ENCODE assay signal across 8 cellular contexts in genomic region chr22:20079745-20080444, GRCh38. TPM values are rescaled to one million over a fixed set of nuclear protein-coding genes. Genes with fewer than 3 reads are reported as not detected.
A peak's percentile ranks its signal among the peaks of the same experiment; 100 is the strongest.
DNase-seq lines count a peak whose midpoint lies in the region; ATAC-seq and TF ChIP-seq lines count a peak whose summit lies in the region.

DGCR8 (plus strand) TSS chr22:20080241; CDS start chr22:20085964, 5,723 bp downstream.

- H3F3A ChIP-seq in SK-N-SH (replicated peaks; ENCODE audit: insufficient read depth) = peaks cover 9% of the 10 kb centered on the region

- H3K36me3 Mint-ChIP-seq in activated naive CD4-positive, alpha-beta T cell treated with anti-CD3 and anti-CD28 coated beads, Interleukin-2, amount 50 U/mL, for 72 hours = peaks cover 10 to 13% of the 10 kb centered on the region in 2 donors

- no peak for TF ChIP-seq RAD21 in SK-N-SH (IDR thresholded peaks at IDR 0.05; ENCODE audit: low read length)

- H3K36me3 ChIP-seq in SK-N-SH (replicated peaks in 1 of 2; ENCODE audit: control insufficient read depth in 1 of 2, insufficient read depth in 2 of 2, low read length in 1 of 2) = peaks cover 0 to 8% of the 10 kb centered on the region in 2 experiments
- H3K36me3 ChIP-seq in thoracic aorta = no peaks in the 10 kb centered on the region

- H3K4me1 ChIP-seq in SK-N-SH (ENCODE audit: control insufficient read depth in 1 of 2, insufficient read depth in 2 of 2, low read depth in 1 of 2, low read length in 1 of 2) (peaks cover 7 to 23% of the 10 kb centered on the region in 2 experiments; a peak in 1 of 4 replicates), thoracic aorta (ENCODE audit: control insufficient read depth in 1 of 2, low read depth in 2 of 2) (peaks cover 24 to 41% of the 10 kb centered on the region in 2 donors)

- CTCF ChIA-PET in SK-N-SH (lab: Yijun Ruan, JAX) = no interaction called here

- no peaks in the 10 kb centered on the region for H3K9me2 ChIP-seq in SK-N-SH

- H2AFZ ChIP-seq in SK-N-SH (ENCODE audit: low read depth) = peak within 1 kb of the TSS; percentile 95

- no peaks in the 10 kb centered on the region for H3K9me3 ChIP-seq in SK-N-SH
- H3K9me3 ChIP-seq in thoracic aorta = no peaks in the 10 kb centered on the region

- H3K79me2 ChIP-seq in SK-N-SH (ENCODE audit: insufficient read depth) = peaks cover 46% of the 10 kb centered on the region

- H3K27ac ChIP-seq in SK-N-SH (ENCODE audit: low read depth in 2 of 2, low read length in 1 of 2) (peak within 1 kb of the TSS; percentile 79 to 81), thoracic aorta (peak within 1 kb of the TSS; percentile 87 to 89)

- H3K4me3 ChIP-seq in HFF-Myc (replicated peaks; ENCODE audit: low read depth, low read length) (peak within 1 kb of the TSS; percentile 97), SK-N-SH (ENCODE audit: low read depth in 2 of 2, low read length in 1 of 2) (peak within 1 kb of the TSS; percentile 68 to 83), thoracic aorta (peak within 1 kb of the TSS; percentile 91)

- peak; percentile 94 to 95 for ATAC-seq in activated naive CD4-positive, alpha-beta T cell treated with anti-CD3 and anti-CD28 coated beads, Interleukin-2, amount 50 U/mL, for 72 hours
- peak; percentile 86 for ATAC-seq in thoracic aorta (ENCODE audit: insufficient number of reproducible peaks, low FRiP score, low read depth)

- TF ChIP-seq EP300 in SK-N-SH (IDR thresholded peaks at IDR 0.05; ENCODE audit: borderline replicate concordance in 1 of 2, low read depth in 1 of 2, low read length in 1 of 2) = no peak; a peak in 1 of 4 replicates

- DNase-seq in GM03348 (ENCODE audit: low spot score) (peak; percentile 99), HFF-Myc (ENCODE audit: extremely low read depth, low read depth) (peak; percentile 77), NAMALWA (ENCODE audit: low spot score) (peak; percentile 84), SK-N-SH (peak; percentile 97), glomerular endothelial cell (ENCODE audit: extremely low read depth, low read depth, low spot score) (no peak), nucleus accumbens (lab: John Stamatoyannopoulos, UW) (peak in 55 of 56 donors; percentile 63 to 97 (median 90)), thoracic aorta (ENCODE audit: low spot score) (peak; percentile 38)
- DNase-seq in activated naive CD4-positive, alpha-beta T cell treated with anti-CD3 and anti-CD28 coated beads, Interleukin-2, amount 50 U/mL, for 72 hours (ENCODE audit: low spot score in 2 of 2) = peak; percentile 80 to 87

- H3K27me3 ChIP-seq in SK-N-SH (ENCODE audit: insufficient read depth) (no peaks in the 10 kb centered on the region), thoracic aorta (replicated peaks; ENCODE audit: insufficient read depth) (no peaks in the 10 kb centered on the region)

- TF ChIP-seq CTCF in HFF-Myc (IDR thresholded peaks at IDR 0.05; ENCODE audit: low read depth, low read length, missing control alignments) (no peak), SK-N-SH (IDR thresholded peaks at IDR 0.05) (no peak), thoracic aorta (IDR thresholded peaks at IDR 0.05) (no peak)

- H3K9ac ChIP-seq in SK-N-SH = peak within 1 kb of the TSS; percentile 98

- POLR2A ChIA-PET in SK-N-SH (lab: Yijun Ruan, JAX) = interaction anchor here (0.6 to 1.2 kb wide), 3 partner anchors 12 to 102 kb away, joined by 3 to 4 read pairs (median 3); partner anchors contain the start of gene RANBP1

- H3K27ac Mint-ChIP-seq in activated naive CD4-positive, alpha-beta T cell treated with anti-CD3 and anti-CD28 coated beads, Interleukin-2, amount 50 U/mL, for 72 hours = peak within 1 kb of the TSS; percentile 75 to 85

- peaks cover 32% of the 10 kb centered on the region for H4K20me1 ChIP-seq in SK-N-SH (ENCODE audit: insufficient read depth)

- H3K4me2 ChIP-seq in SK-N-SH = peak within 1 kb of the TSS; percentile 86

- H3K9me3 Mint-ChIP-seq in activated naive CD4-positive, alpha-beta T cell treated with anti-CD3 and anti-CD28 coated beads, Interleukin-2, amount 50 U/mL, for 72 hours = no peaks in the 10 kb centered on the region

- 5% methylated on average over 11 of the region's 100 CpGs for WGBS in SK-N-SH (ENCODE audit: low lambda C conversion rate)

TF ChIP-seq in SK-N-SH, 30 proteins besides CTCF, POLR2A, EP300 and RAD21 (continues in another document):
- TF ChIP-seq MEF2A (IDR thresholded peaks at IDR 0.05; ENCODE audit: borderline replicate concordance, low read depth) (no peak), FOXJ3 (CRISPR knock-in tag; IDR thresholded peaks at IDR 0.05) (no peak), MXI1 (IDR thresholded peaks at IDR 0.05; ENCODE audit: low read depth, low read length) (peak; percentile 78), POLR2AphosphoS5 (IDR thresholded peaks at IDR 0.05; ENCODE audit: low read depth, low read length) (peak; percentile 94), SIN3A (IDR thresholded peaks at IDR 0.05; ENCODE audit: borderline replicate concordance, low read depth, low read length) (peak; percentile 73; the same call in 1 of the 2 replicates), SMC3 (IDR thresholded peaks at IDR 0.05; ENCODE audit: low read depth, low read length) (no peak), TAF1 (IDR thresholded peaks at IDR 0.05; ENCODE audit: borderline replicate concordance, low read depth, low read length) (peak; percentile 91), JUND (IDR thresholded peaks at IDR 0.05) (no peak), PBX3 (IDR thresholded peaks at IDR 0.05) (peak; percentile 84), REST (IDR thresholded peaks at IDR 0.05; ENCODE audit: low read depth, low read length) (peak; percentile 56; the same call in 1 of the 2 replicates), GABPA (IDR thresholded peaks at IDR 0.05; ENCODE audit: low read depth) (peak; percentile 64), RFX5 (IDR thresholded peaks at IDR 0.05; ENCODE audit: low read length) (no peak; the same call in 1 of the 2 replicates), CHD2 (IDR thresholded peaks at IDR 0.05; ENCODE audit: low read length, partially characterized antibody) (peak; percentile 93), USF1 (IDR thresholded peaks at IDR 0.05; ENCODE audit: borderline replicate concordance, low read depth) (no peak), IRF3 (IDR thresholded peaks at IDR 0.05; ENCODE audit: low read depth, low read length) (peak; percentile 75), YY1 (IDR thresholded peaks at IDR 0.05; ENCODE audit: low read depth) (peak; percentile 81), ELF1 (IDR thresholded peaks at IDR 0.05) (peak; percentile 68)

RNA-seq across cellular contexts. Expression of gene DGCR8, which starts in this region (rescaled TPM):
- 23.9 and 26.5 TPM in 2 replicates for polyA plus RNA-seq in SK-N-SH (2012; rRNA removed)
- 15.0 and 15.8 TPM in 2 replicates for polyA plus RNA-seq in SK-N-SH (2012; cell fraction: cytosol; rRNA removed)
- polyA plus RNA-seq in SK-N-SH (2012; cell fraction: nucleus; rRNA removed) = 107 and 117 TPM in 2 replicates
- 10 to 100 TPM; 37.0 to 66.7 TPM for total RNA-seq in activated naive CD4-positive, alpha-beta T cell treated with anti-CD3 and anti-CD28 coated beads, Interleukin-2, amount 50 U/mL, for 72 hours
- total RNA-seq in glomerular endothelial cell (27.1 and 40.9 TPM in 2 replicates), thoracic aorta (10 to 100 TPM; 23.7 to 47.3 TPM)
